20 cellular contexts compared by ENCODE assay signal in the genomic region with DNA sequence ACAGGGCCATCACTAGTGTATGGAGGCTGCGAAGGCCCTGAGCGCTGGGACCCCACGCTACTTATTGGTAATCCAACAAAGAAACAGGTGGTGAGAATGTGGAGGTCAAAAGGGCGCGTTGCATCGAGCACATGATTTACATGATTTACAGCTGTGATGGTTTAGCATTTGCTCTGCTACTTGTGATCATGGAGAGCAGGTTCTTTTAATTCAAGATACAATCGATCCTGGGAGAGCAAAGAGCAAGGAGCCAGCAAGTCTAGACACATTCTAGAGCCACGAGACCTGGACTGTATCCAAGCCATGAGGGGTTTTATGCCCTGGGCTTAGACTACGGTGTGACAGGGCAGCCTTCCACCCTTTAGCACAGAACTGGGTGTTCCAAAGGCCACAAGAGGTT. TPM values are rescaled to one million over a fixed set of nuclear protein-coding genes. Genes with fewer than 3 reads are reported as not detected.
A peak's percentile ranks its signal among the peaks of the same experiment; 100 is the strongest.
DNase-seq lines count a peak whose midpoint lies in the region; ATAC-seq and TF ChIP-seq lines count a peak whose summit lies in the region.
"Had no signal": no experiment of that assay in that cellular context is flagged by ENCODE, and none has a peak within 500 bp of the region (broad histone marks: within the 10 kb centered on the region; RNA-seq: fewer than 3 reads in every experiment).

No MANE protein-coding gene starts in this region.

- intact Hi-C loops in esophagus squamous epithelium (cut with DNase I), result no loop called here

- H3K9me3 ChIP-seq in esophagus squamous epithelium, result no peaks in the 10 kb centered on the region
- H3K9me3 ChIP-seq: BE2C had no signal

- H3K4me3 Mint-ChIP-seq in mesothelial cell of epicardium, result no peak overlapping the region
- H3K4me3 Mint-ChIP-seq: CD4-positive, CD25-positive, alpha-beta regulatory T cell had no signal

- peaks cover 9% of the 10 kb centered on the region for H3K4me1 Mint-ChIP-seq in mesothelial cell of epicardium
- H3K4me1 Mint-ChIP-seq: CD4-positive, CD25-positive, alpha-beta regulatory T cell; IgD-negative memory B cell had no signal

- H3K4me1 ChIP-seq in esophagus squamous epithelium, result peaks cover 0 to 4% (median 0%) of the 10 kb centered on the region in 3 donors
- H3K4me1 ChIP-seq: BE2C had no signal

- peak overlapping the region; percentile 82 for H3K27ac Mint-ChIP-seq in mesothelial cell of epicardium
- H3K27ac Mint-ChIP-seq: CD4-positive, CD25-positive, alpha-beta regulatory T cell; IgD-negative memory B cell had no signal

- no peak overlapping the region for H3K4me3 ChIP-seq in esophagus squamous epithelium

- H3K27ac ChIP-seq in esophagus squamous epithelium, result no peak overlapping the region

- peaks cover 74% of the 10 kb centered on the region for H3K9me3 Mint-ChIP-seq in mesothelial cell of epicardium

- TF ChIP-seq CTCF in mesothelial cell of epicardium (IDR thresholded peaks at IDR 0.05; ENCODE audit: unreplicated experiment) (no peak), esophagus squamous epithelium (IDR thresholded peaks at IDR 0.05) (no peak)

- H3K27me3 Mint-ChIP-seq in mesothelial cell of epicardium (ENCODE audit: low read depth), result no peaks in the 10 kb centered on the region
- H3K27me3 Mint-ChIP-seq: IgD-negative memory B cell had no signal

- no peak for TF ChIP-seq POLR2A in esophagus squamous epithelium (IDR thresholded peaks at IDR 0.05)

- no peak for ATAC-seq in GM18870 (IDR thresholded peaks at IDR 0.05; ENCODE audit: unreplicated experiment)

- 56 to 61% methylated on average over 9 of the region's 9 CpGs for WGBS in esophagus squamous epithelium, 2 donors

- DNase-seq in NCI-H82 (lab: John Stamatoyannopoulos, UW) (peak; percentile 34), NCI-H82 treated with DMSO at 0.1 percent for 48 hours (lab: John Stamatoyannopoulos, UW; ENCODE audit: unreplicated experiment) (no peak), NCI-H1105 (lab: John Stamatoyannopoulos, UW) (peak; percentile 63), SK-N-DZ (ENCODE audit: low spot score) (peak; percentile 62), mesothelial cell of epicardium (ENCODE audit: low spot score in 2 of 2, unreplicated experiment in 2 of 2) (no peak), esophagus squamous epithelium (lab: John Stamatoyannopoulos, UW) (no peak), SHP77 treated with DMSO at 0.1 percent for 48 hours (lab: John Stamatoyannopoulos, UW) (no peak)
- DNase-seq: BE2C; CD4-positive, CD25-positive, alpha-beta regulatory T cell; DMS53; H7; Karpas-422; MM.1S; NCI-H1092 treated with DMSO at 0.1 percent for 48 hours; NCI-H1694; NCI-H2107; NCI-H446 treated with DMSO at 0.1 percent for 48 hours; SIG-M5 had no signal

- H3K36me3 ChIP-seq in esophagus squamous epithelium, result no peaks in the 10 kb centered on the region
- H3K36me3 ChIP-seq: BE2C had no signal

- H3K27me3 ChIP-seq in esophagus squamous epithelium, result peaks cover 0 to 22% (median 0%) of the 10 kb centered on the region in 4 donors
- H3K27me3 ChIP-seq: BE2C had no signal

- peaks cover 21% of the 10 kb centered on the region for H3K36me3 Mint-ChIP-seq in mesothelial cell of epicardium
- H3K36me3 Mint-ChIP-seq: CD4-positive, CD25-positive, alpha-beta regulatory T cell; IgD-negative memory B cell had no signal

RNA-seq across cellular contexts. Expression of gene CLK4, which starts 47.0 kb away (rescaled TPM):
- polyA plus RNA-seq in SK-N-DZ (2014; cell fraction: cytosol; rRNA removed), result 7.4 and 8.6 TPM in 2 replicates
- polyA plus RNA-seq in SK-N-DZ (2014; cell fraction: nucleus; rRNA removed), result 37.5 and 47.3 TPM in 2 replicates
- total RNA-seq in mesothelial cell of epicardium (42.1 to 43.5 TPM (median 42.9 TPM) in 3 replicates), esophagus squamous epithelium (10 to 100 TPM in 2 of 4 donors, 1 to 10 TPM in 2; 5.2 to 38.5 (median 12.6) TPM)

RNA-seq across cellular contexts. Expression of gene ZNF354A, which starts 56.7 kb away (rescaled TPM):
- polyA plus RNA-seq in SK-N-DZ (2014; cell fraction: cytosol; rRNA removed), result 18.6 and 21.6 TPM in 2 replicates
- 34.6 and 57.5 TPM in 2 replicates for polyA plus RNA-seq in SK-N-DZ (2014; cell fraction: nucleus; rRNA removed)
- total RNA-seq in mesothelial cell of epicardium (22.8 to 24.9 TPM (median 24.9 TPM) in 3 replicates), esophagus squamous epithelium (10 to 100 TPM in 1 of 4 donors, 1 to 10 TPM in 3; 7.8 to 12.0 (median 8.5) TPM)

Comparison
In these comparisons a context has a peak if more than half of its experiments do, and no peak if none do; other contexts are left out.
1. DNase-seq: peak in NCI-H82 (single experiment), NCI-H1105 (single experiment) and SK-N-DZ (single experiment); none in NCI-H82 treated with DMSO at 0.1 percent for 48 hours (single experiment), mesothelial cell of epicardium (0 of 2), esophagus squamous epithelium (single experiment) and SHP77 treated with DMSO at 0.1 percent for 48 hours (single experiment).